Comparison of ENCODE assay signal across 9 cellular contexts in genomic region chr3:58308728-58309127, GRCh38. TPM values are rescaled to one million over a fixed set of nuclear protein-coding genes. Genes with fewer than 3 reads are reported as not detected.
DNase-seq lines count a peak whose midpoint lies in the region; ATAC-seq, FAIRE-seq and TF ChIP-seq lines count a peak whose summit lies in the region.
"Had no signal": no experiment of that assay in that cellular context is flagged by ENCODE, and none has a peak within 500 bp of the region (broad histone marks: within the 10 kb centered on the region; RNA-seq: fewer than 3 reads in every experiment).

No MANE protein-coding gene starts in this region.

- peaks cover 15% of the 10 kb centered on the region for H3K36me3 ChIP-seq in CD8-positive, alpha-beta T cell (ENCODE audit: insufficient read depth, low read length)
- H3K36me3 ChIP-seq in GM23338 (ENCODE audit: insufficient read depth) (peaks cover 31% of the 10 kb centered on the region), K562 (ENCODE audit: control insufficient read depth, insufficient read depth, low read length) (peaks cover 56% of the 10 kb centered on the region; the same call in 2 of the 3 replicates)

- WGBS in K562 (ENCODE audit: insufficient coverage, low coverage, missing lambda C conversion rate), result 57% methylated on average over 1 of the region's 1 CpG

- H3K36me3 Mint-ChIP-seq in CD8-positive, alpha-beta T cell, result peaks cover 48% of the 10 kb centered on the region
- H3K36me3 Mint-ChIP-seq in GM23338 (ENCODE audit: low read depth), result peaks cover 49% of the 10 kb centered on the region
- peaks cover 0 to 43% (median 14%) of the 10 kb centered on the region in 3 donors for H3K36me3 Mint-ChIP-seq in naive thymus-derived CD8-positive, alpha-beta T cell

- no peak overlapping the region for H3K9ac ChIP-seq in K562 (ENCODE audit: insufficient read depth in 1 of 2, low read depth in 2 of 2, low read length in 2 of 2)

- H3K79me2 ChIP-seq in GM23338 (replicated peaks; ENCODE audit: insufficient read depth) (peaks cover 66% of the 10 kb centered on the region), K562 (ENCODE audit: control insufficient read depth, insufficient read depth, low read length) (peaks cover 43% of the 10 kb centered on the region)

- H4K20me1 ChIP-seq in GM23338 (replicated peaks; ENCODE audit: insufficient read depth) (peaks cover 41% of the 10 kb centered on the region), K562 (replicated peaks; ENCODE audit: control insufficient read depth, insufficient read depth, low read length) (peaks cover 8% of the 10 kb centered on the region; the same call in 1 of the 2 replicates)

- no peaks in the 10 kb centered on the region for H3K9me3 Mint-ChIP-seq in CD8-positive, alpha-beta T cell
- no peaks in the 10 kb centered on the region for H3K9me3 Mint-ChIP-seq in GM23338
- no peaks in the 10 kb centered on the region for H3K9me3 Mint-ChIP-seq in naive thymus-derived CD8-positive, alpha-beta T cell

- H3K4me3 Mint-ChIP-seq in CD8-positive, alpha-beta T cell, result peak overlapping the region; percentile 22
- H3K4me3 Mint-ChIP-seq in GM23338, result peak overlapping the region; percentile 33; the same call in 2 of the 3 replicates
- peak overlapping the region in 9 of 10 donors; percentile 24 to 100 (median 97) for H3K4me3 Mint-ChIP-seq in naive thymus-derived CD8-positive, alpha-beta T cell

- H2AFZ ChIP-seq in GM23338, result no peak overlapping the region
- H2AFZ ChIP-seq in K562 (ENCODE audit: low read depth, low read length), result no peak overlapping the region

- H3K27me3 Mint-ChIP-seq in CD8-positive, alpha-beta T cell (ENCODE audit: low read depth), result no peaks in the 10 kb centered on the region
- H3K27me3 Mint-ChIP-seq in GM23338 (ENCODE audit: insufficient read depth, low read depth, poor library complexity), result peaks cover 17% of the 10 kb centered on the region
- no peaks in the 10 kb centered on the region for H3K27me3 Mint-ChIP-seq in naive thymus-derived CD8-positive, alpha-beta T cell

- H3K4me1 ChIP-seq in CD8-positive, alpha-beta T cell (ENCODE audit: insufficient read depth, low read length), result peaks cover 18% of the 10 kb centered on the region
- peaks cover 7% of the 10 kb centered on the region; the same call in 1 of the 2 replicates for H3K4me1 ChIP-seq in GM23338 (ENCODE audit: insufficient read depth)
- peaks cover 0 to 7% of the 10 kb centered on the region in 2 experiments; a peak in 3 of 5 replicates for H3K4me1 ChIP-seq in K562 (replicated peaks in 1 of 2; ENCODE audit: control insufficient read depth in 2 of 2, insufficient read depth in 2 of 2, low read length in 2 of 2)

- POLR2A ChIA-PET in CD8-positive, alpha-beta T cell (lab: Charles Lee), result interaction anchor here (1.3 kb wide), 1 partner anchor 22 kb away, joined by 3 read pairs; no protein-coding TSS in a partner anchor
- POLR2A ChIA-PET in K562 (lab: Yijun Ruan, JAX), result no interaction called here
- POLR2A ChIA-PET in naive thymus-derived CD8-positive, alpha-beta T cell (lab: Charles Lee), result interaction anchor here (0.7 kb wide), 1 partner anchor 70 kb away, joined by 3 read pairs; no protein-coding TSS in a partner anchor

- peak overlapping the region; percentile 76 for H3K27ac Mint-ChIP-seq in CD8-positive, alpha-beta T cell
- H3K27ac Mint-ChIP-seq in GM23338, result no peak overlapping the region
- peak overlapping the region in 8 of 10 donors; percentile 55 to 97 (median 72) for H3K27ac Mint-ChIP-seq in naive thymus-derived CD8-positive, alpha-beta T cell

- no peak overlapping the region for H3K4me3 ChIP-seq in CD8-positive, alpha-beta T cell (ENCODE audit: low read depth, low read length)
- H3K4me3 ChIP-seq in GM23338, result no peak overlapping the region
- no peak overlapping the region for H3K4me3 ChIP-seq in K562
- H3K4me3 ChIP-seq: body of pancreas had no signal

- H3K9me3 ChIP-seq in CD8-positive, alpha-beta T cell (ENCODE audit: low read length), result no peaks in the 10 kb centered on the region
- no peaks in the 10 kb centered on the region for H3K9me3 ChIP-seq in K562 (replicated peaks; ENCODE audit: control insufficient read depth, insufficient read depth, low read depth, low read length)
- H3K9me3 ChIP-seq: body of pancreas had no signal

- CTCF ChIA-PET in CD8-positive, alpha-beta T cell (lab: Charles Lee), result interaction anchor here (0.8 to 3.5 kb wide), 8 partner anchors 12 to 322 kb away, joined by 3 to 14 read pairs (median 5); partner anchors contain the start of gene FLNB
- CTCF ChIA-PET in K562 (lab: Yijun Ruan, JAX; ENCODE audit: low intra/inter-chr PET ratio), result no interaction called here

- no peaks in the 10 kb centered on the region for H3K9me1 ChIP-seq in K562 (ENCODE audit: control insufficient read depth, insufficient read depth, low read length)

- BruUV-seq in K562 (replicated peaks; lab: Mats Ljungman, UMichigan), result no TSS peak

- H3K4me2 ChIP-seq in GM23338, result no peak overlapping the region
- peak overlapping the region; percentile 8; the same call in 1 of the 2 replicates for H3K4me2 ChIP-seq in K562 (ENCODE audit: insufficient read depth, low read length)

- DNase-seq in CD8-positive, alpha-beta T cell, result no peak
- DNase-seq in GM23338 (ENCODE audit: low spot score) (no peak), K562 (ENCODE audit: extremely low read depth in 1 of 4, low spot score in 3 of 4) (peak in 1 of 4 experiments; percentile 18), A172 (ENCODE audit: low spot score) (no peak)
- DNase-seq in naive thymus-derived CD8-positive, alpha-beta T cell, result peak in 1 of 10 donors; percentile 11
- DNase-seq: Kasumi-1 had no signal

- FAIRE-seq in K562 (lab: Jason Lieb, UNC), result peak; percentile 40

- H3K27me3 ChIP-seq in CD8-positive, alpha-beta T cell (ENCODE audit: insufficient read depth, low read length), result no peaks in the 10 kb centered on the region
- H3K27me3 ChIP-seq in GM23338 (ENCODE audit: insufficient read depth) (no peaks in the 10 kb centered on the region), K562 (ENCODE audit: control insufficient read depth in 2 of 2, insufficient read depth in 2 of 2, low read length in 2 of 2) (no peaks in the 10 kb centered on the region)
- H3K27me3 ChIP-seq: body of pancreas had no signal

- H3F3A ChIP-seq in GM23338 (replicated peaks; ENCODE audit: low read depth), result peaks cover 3% of the 10 kb centered on the region; the same call in 1 of the 2 replicates

- no peak for TF ChIP-seq CTCF in CD8-positive, alpha-beta T cell (IDR thresholded peaks at IDR 0.05)
- TF ChIP-seq CTCF in GM23338 (conservative IDR thresholded peaks at IDR 0.05; ENCODE audit: low read depth in 2 of 2), result no peak
- TF ChIP-seq CTCF in K562 (IDR thresholded peaks at IDR 0.05 in 2 of 3, conservative IDR thresholded peaks at IDR 0.05 in 1 of 3; ENCODE audit: insufficient read depth in 2 of 3, low read depth in 1 of 3, low read length in 3 of 3), result no peak

- no peak for TF ChIP-seq RAD21 in K562 (CRISPR knock-in tag; conservative IDR thresholded peaks at IDR 0.05 in 1 of 2, IDR thresholded peaks at IDR 0.05 in 1 of 2)

- TF ChIP-seq POLR2A in K562 (conservative IDR thresholded peaks at IDR 0.05), result no peak

- in situ Hi-C loops in K562 (cut with MboI), result loop anchor here (5.0 to 10.0 kb wide), 2 partner anchors 121 to 304 kb away; partner anchors contain the start of gene FLNB

- TF ChIP-seq EP300 in K562 (IDR thresholded peaks at IDR 0.05; ENCODE audit: low read length), result no peak

- ATAC-seq in CD8-positive, alpha-beta T cell, result no peak
- ATAC-seq in GM23338 (no peak), K562 (no peak), HG03159 (IDR thresholded peaks at IDR 0.05; ENCODE audit: unreplicated experiment) (no peak), GM19328 (IDR thresholded peaks at IDR 0.05; ENCODE audit: unreplicated experiment) (no peak)
- ATAC-seq in naive thymus-derived CD8-positive, alpha-beta T cell, result no peak
- ATAC-seq: body of pancreas had no signal

- H3K27ac ChIP-seq in CD8-positive, alpha-beta T cell (ENCODE audit: low read depth, low read length), result no peak overlapping the region
- H3K27ac ChIP-seq in GM23338 (ENCODE audit: low read depth), result peak overlapping the region; percentile 2; the same call in 1 of the 2 replicates
- H3K27ac ChIP-seq in K562 (ENCODE audit: extremely low read depth, low read depth, low read length), result no peak overlapping the region

- peaks cover 51% of the 10 kb centered on the region for H3K4me1 Mint-ChIP-seq in CD8-positive, alpha-beta T cell (ENCODE audit: low read depth)
- H3K4me1 Mint-ChIP-seq in GM23338, result peaks cover 12% of the 10 kb centered on the region; the same call in 2 of the 3 replicates
- peaks cover 13 to 50% (median 43%) of the 10 kb centered on the region in 4 donors for H3K4me1 Mint-ChIP-seq in naive thymus-derived CD8-positive, alpha-beta T cell

- intact Hi-C loops in CD8-positive, alpha-beta T cell (cut with DNase I, micrococcal nuclease), result loop anchor here (5.0 to 10.0 kb wide), 3 partner anchors 324 to 1084 kb away; partner anchors contain the start of genes APPL1 (in 1 of the 2) and SLMAP (in 1 of the 2)
- intact Hi-C loops in K562 (cut with micrococcal nuclease), result loop anchor here (5.0 to 10.0 kb wide), 2 partner anchors 104 to 326 kb away; no protein-coding TSS in a partner anchor

- H3K9me2 ChIP-seq in GM23338 (ENCODE audit: insufficient read depth), result no peaks in the 10 kb centered on the region

RNA-seq across cellular contexts. Expression of gene HTD2, which starts 2.4 kb away (rescaled TPM):
- total RNA-seq in CD8-positive, alpha-beta T cell, result 1 to 10 TPM; 6.4 to 8.9 TPM
- total RNA-seq in GM23338 (2014; rRNA removed; shearing (Covaris generic)), result 8.7 and 19.3 TPM in 2 replicates
- polyA plus RNA-seq in GM23338 (2016; fragmentation: Nextera tagmentation; extraction: Ambion mirVana), result 22.0 and 24.2 TPM in 2 replicates
- 7.2 and 11.2 TPM in 2 replicates for total RNA-seq in K562 (2011; cell fraction: chromatin; rRNA removed; ENCODE audit: low replicate concordance)
- total RNA-seq in K562 (2011; cell fraction: nucleolus; rRNA removed), result 3.0 and 3.2 TPM in 2 replicates
- total RNA-seq in K562 (2011; cell fraction: nucleoplasm; rRNA removed), result 3.2 and 5.1 TPM in 2 replicates
- 1.8 and 2.7 TPM in 2 replicates for total RNA-seq in K562 (2014; rRNA removed)
- 10.5 and 12.7 TPM in 2 replicates for total RNA-seq in K562 (2014; rRNA removed; fragmentation: Illumina TruSeq; extraction: Trizol)
- 5.8 and 6.9 TPM in 2 replicates for total RNA-seq in K562 (2015; rRNA removed; fragmentation: Illumina TruSeq; extraction: Trizol)
- 8.3 and 9.6 TPM in 2 replicates for total RNA-seq in K562 (2021)
- 9.4 and 11.6 TPM in 2 replicates for polyA plus RNA-seq in K562 (2011; rRNA removed)
- polyA plus RNA-seq in K562 (2011; cell fraction: cytosol; rRNA removed), result 4.4 and 7.8 TPM in 2 replicates
- polyA plus RNA-seq in K562 (2011; cell fraction: nucleus; rRNA removed), result 2.4 and 4.5 TPM in 2 replicates
- polyA plus RNA-seq in K562 (2012), result 3.4 and 4.9 TPM in 2 replicates
- 2.2 and 6.8 TPM in 2 replicates for polyA plus RNA-seq in K562 (2014; fragmentation: Illumina TruSeq; extraction: Trizol)
- 10 to 100 TPM; 13.9 to 22.8 TPM for polyA plus RNA-seq in K562 (2014; fragmentation: Nextera tagmentation; extraction: Ambion mirVana)
- 5.8 and 8.0 TPM in 2 replicates for polyA plus RNA-seq in K562 (2014; rRNA removed)
- polyA minus RNA-seq in K562 (2011; rRNA and poly(A)+ RNA removed), result 7.5 and 9.7 TPM in 2 replicates
- polyA minus RNA-seq in K562 (2011; cell fraction: cytosol; rRNA and poly(A)+ RNA removed), result 2.0 TPM in 1 of 2 replicates, not detected in the other
- 1.5 and 2.2 TPM in 2 replicates for polyA minus RNA-seq in K562 (2011; cell fraction: nucleus; rRNA and poly(A)+ RNA removed)
- total RNA-seq in naive thymus-derived CD8-positive, alpha-beta T cell, result 1 to 10 TPM; 6.4 to 8.6 TPM
- polyA plus RNA-seq in naive thymus-derived CD8-positive, alpha-beta T cell, result 10 to 100 TPM; 17.4 to 31.2 (median 23.7) TPM
- total RNA-seq in A172 (2014; rRNA removed; shearing (Covaris generic)), result 6.2 TPM in 2 replicates

RNA-seq across cellular contexts. Expression of gene RPP14, which starts 2.7 kb away (rescaled TPM):
- total RNA-seq in CD8-positive, alpha-beta T cell, result 10 to 100 TPM; 18.3 to 20.4 TPM
- total RNA-seq in GM23338 (2014; rRNA removed; shearing (Covaris generic)), result 14.4 and 18.6 TPM in 2 replicates
- polyA plus RNA-seq in GM23338 (2016; fragmentation: Nextera tagmentation; extraction: Ambion mirVana), result 10.5 and 11.7 TPM in 2 replicates
- 25.4 and 29.4 TPM in 2 replicates for total RNA-seq in K562 (2011; cell fraction: chromatin; rRNA removed; ENCODE audit: low replicate concordance)
- 14.8 and 18.0 TPM in 2 replicates for total RNA-seq in K562 (2011; cell fraction: nucleolus; rRNA removed)
- total RNA-seq in K562 (2011; cell fraction: nucleoplasm; rRNA removed), result 24.8 and 46.7 TPM in 2 replicates
- total RNA-seq in K562 (2014; rRNA removed), result 13.9 and 15.9 TPM in 2 replicates
- total RNA-seq in K562 (2014; rRNA removed; fragmentation: Illumina TruSeq; extraction: Trizol), result 13.5 and 15.5 TPM in 2 replicates
- 19.9 and 20.4 TPM in 2 replicates for total RNA-seq in K562 (2015; rRNA removed; fragmentation: Illumina TruSeq; extraction: Trizol)
- 14.9 and 17.0 TPM in 2 replicates for total RNA-seq in K562 (2021)
- 14.7 and 18.9 TPM in 2 replicates for polyA plus RNA-seq in K562 (2011; rRNA removed)
- polyA plus RNA-seq in K562 (2011; cell fraction: cytosol; rRNA removed), result 6.3 and 12.9 TPM in 2 replicates
- 6.7 and 9.4 TPM in 2 replicates for polyA plus RNA-seq in K562 (2011; cell fraction: nucleus; rRNA removed)
- polyA plus RNA-seq in K562 (2012), result 6.3 and 9.3 TPM in 2 replicates
- polyA plus RNA-seq in K562 (2014; fragmentation: Illumina TruSeq; extraction: Trizol), result 14.6 and 15.4 TPM in 2 replicates
- 10 to 100 TPM; 20.5 to 20.8 TPM for polyA plus RNA-seq in K562 (2014; fragmentation: Nextera tagmentation; extraction: Ambion mirVana)
- 15.1 and 19.0 TPM in 2 replicates for polyA plus RNA-seq in K562 (2014; rRNA removed)
- polyA minus RNA-seq in K562 (2011; rRNA and poly(A)+ RNA removed), result 17.9 and 18.2 TPM in 2 replicates
- 5.6 and 8.6 TPM in 2 replicates for polyA minus RNA-seq in K562 (2011; cell fraction: cytosol; rRNA and poly(A)+ RNA removed)
- 5.0 and 7.9 TPM in 2 replicates for polyA minus RNA-seq in K562 (2011; cell fraction: nucleus; rRNA and poly(A)+ RNA removed)
- total RNA-seq in naive thymus-derived CD8-positive, alpha-beta T cell, result 10 to 100 TPM; 19.4 to 20.4 TPM
- 1 to 10 TPM; 7.5 to 8.5 (median 7.8) TPM for polyA plus RNA-seq in naive thymus-derived CD8-positive, alpha-beta T cell
- 13.0 and 19.5 TPM in 2 replicates for total RNA-seq in A172 (2014; rRNA removed; shearing (Covaris generic))

RNA-seq across cellular contexts. Expression of gene PXK, which starts 24.0 kb away (rescaled TPM):
- 10 to 100 TPM; 14.9 to 15.0 TPM for total RNA-seq in CD8-positive, alpha-beta T cell
- total RNA-seq in GM23338 (2014; rRNA removed; shearing (Covaris generic)), result 6.5 and 9.1 TPM in 2 replicates
- polyA plus RNA-seq in GM23338 (2016; fragmentation: Nextera tagmentation; extraction: Ambion mirVana) (6.4 and 7.0 TPM in 2 replicates), K562 (2011; rRNA removed) (10.6 and 11.1 TPM in 2 replicates), K562 (2014; fragmentation: Illumina TruSeq; extraction: Trizol) (15.3 and 19.9 TPM in 2 replicates), K562 (2014; fragmentation: Nextera tagmentation; extraction: Ambion mirVana) (1 to 10 TPM; 3.3 to 4.8 TPM), K562 (2014; rRNA removed) (12.7 and 14.5 TPM in 2 replicates)
- 19.9 and 36.7 TPM in 2 replicates for total RNA-seq in K562 (2011; cell fraction: chromatin; rRNA removed; ENCODE audit: low replicate concordance)
- 8.7 and 14.6 TPM in 2 replicates for total RNA-seq in K562 (2011; cell fraction: nucleolus; rRNA removed)
- 18.6 and 35.0 TPM in 2 replicates for total RNA-seq in K562 (2011; cell fraction: nucleoplasm; rRNA removed)
- total RNA-seq in K562 (2014; rRNA removed) (11.3 and 12.4 TPM in 2 replicates), K562 (2014; rRNA removed; fragmentation: Illumina TruSeq; extraction: Trizol) (12.9 and 15.3 TPM in 2 replicates), K562 (2015; rRNA removed; fragmentation: Illumina TruSeq; extraction: Trizol) (9.7 and 10.0 TPM in 2 replicates), K562 (2021) (10.8 and 14.0 TPM in 2 replicates)
- polyA plus RNA-seq in K562 (2011; cell fraction: cytosol; rRNA removed), result 7.0 and 8.9 TPM in 2 replicates
- polyA plus RNA-seq in K562 (2011; cell fraction: nucleus; rRNA removed), result 13.1 and 15.3 TPM in 2 replicates
- polyA plus RNA-seq in K562 (2012), result 6.3 and 17.9 TPM in 2 replicates
- 13.2 and 15.9 TPM in 2 replicates for polyA minus RNA-seq in K562 (2011; rRNA and poly(A)+ RNA removed)
- polyA minus RNA-seq in K562 (2011; cell fraction: cytosol; rRNA and poly(A)+ RNA removed), result 6.5 and 8.0 TPM in 2 replicates
- 7.7 and 11.8 TPM in 2 replicates for polyA minus RNA-seq in K562 (2011; cell fraction: nucleus; rRNA and poly(A)+ RNA removed)
- total RNA-seq in naive thymus-derived CD8-positive, alpha-beta T cell, result 10 to 100 TPM; 24.1 to 26.6 TPM
- polyA plus RNA-seq in naive thymus-derived CD8-positive, alpha-beta T cell, result 10 to 100 TPM; 16.3 to 21.9 (median 21.0) TPM
- total RNA-seq in A172 (2014; rRNA removed; shearing (Covaris generic)), result 9.3 and 15.2 TPM in 2 replicates

Comparison
In these comparisons a context has a peak if more than half of its experiments do, and no peak if none do; other contexts are left out.
1. H3K4me3 Mint-ChIP-seq: peak in every context shown above with its lines; median percentile 97 in naive thymus-derived CD8-positive, alpha-beta T cell; 33 in GM23338; 22 in CD8-positive, alpha-beta T cell.